27 cellular contexts compared by ENCODE assay signal in genomic region chr1:51325391-51325790, GRCh38. TPM values are rescaled to one million over a fixed set of nuclear protein-coding genes. Genes with fewer than 3 reads are reported as not detected.
"Had no signal": no experiment of that assay in that cellular context is flagged by ENCODE, and none has a peak within 500 bp of the region (broad histone marks: within the 10 kb centered on the region; RNA-seq: fewer than 3 reads in every experiment).

No MANE protein-coding gene starts in this region.

- H3K4me3 ChIP-seq: cardiac muscle cell, coronary artery, dorsolateral prefrontal cortex had no signal

- H3K27me3 ChIP-seq: brain microvascular endothelial cell, cardiac muscle cell, dorsolateral prefrontal cortex had no signal

- FAIRE-seq: astrocyte, frontal cortex had no signal

- ATAC-seq: activated T-cell treated with anti-CD3 and anti-CD28 coated beads, Interleukin-2, amount 50 U/mL, for 4 hours; activated T-helper 17 cell treated with anti-CD3 and anti-CD28 coated beads, Interleukin-2, amount 50 U/mL, for 72 hours; esophagus mucosa; WTC11 had no signal

- H3K27ac ChIP-seq: brain microvascular endothelial cell, cardiac muscle cell, coronary artery, dorsolateral prefrontal cortex had no signal

- H3K36me3 ChIP-seq: brain microvascular endothelial cell, cardiac muscle cell had no signal

- DNase-seq: activated CD4-positive, alpha-beta memory T cell treated with anti-CD3 and anti-CD28 coated beads, Interleukin-2, amount 10 ng/mL, durations not matched to agents 7 days and 5 days; activated CD4-positive, alpha-beta T cell treated with anti-CD3 and anti-CD28 coated beads for 1 hour; activated CD4-positive, alpha-beta T cell treated with anti-CD3 and anti-CD28 coated beads for 4 hours; activated CD4-positive, alpha-beta T cell treated with anti-CD3 and anti-CD28 coated beads, Interleukin-2, amount 10 ng/mL, durations not matched to agents 7 days and 5 days; activated CD4-positive, alpha-beta T cell treated with anti-CD3 and anti-CD28 coated beads, Interleukin-2, amount 50 U/mL, for 4 hours; activated CD8-positive, alpha-beta memory T cell treated with anti-CD3 and anti-CD28 coated beads for 24 hours; activated effector memory CD4-positive, alpha-beta T cell treated with Interleukin-2 at 50 U/mL for 16 hours; activated gamma-delta T cell treated with Interleukin-2 at 50 U/mL for 16 hours; activated naive CD4-positive, alpha-beta T cell treated with anti-CD3 and anti-CD28 coated beads, Interleukin-2, amount 50 U/mL, for 16 hours; activated naive CD4-positive, alpha-beta T cell treated with Interleukin-2 at 50 U/mL for 16 hours; activated T-cell treated with anti-CD3 and anti-CD28 coated beads, Interleukin-2, amount 50 U/mL, for 4 hours; amniotic stem cell; anterior cingulate cortex; brain microvascular endothelial cell; dorsolateral prefrontal cortex; effector memory CD4-positive, alpha-beta T cell; endodermal cell; foreskin fibroblast; T-helper 2 cell had no signal

RNA-seq across cellular contexts. Expression of gene TTC39A, which starts 5.0 kb away (rescaled TPM):
- total RNA-seq: activated CD4-positive, alpha-beta memory T cell treated with anti-CD3 and anti-CD28 coated beads, Interleukin-2, amount 10 ng/mL, durations not matched to agents 7 days and 5 days; activated CD4-positive, alpha-beta T cell treated with anti-CD3 and anti-CD28 coated beads, Interleukin-2, amount 10 ng/mL, durations not matched to agents 7 days and 5 days; T-helper 1 cell treated with Interleukin-12 subunit alpha and Interleukin-12 subunit beta and Interleukin-4 antibody, amounts not matched to agents 30 ng/mL and 1 ng/mL, for 36 hours had no signal
